21 cellular contexts compared by ENCODE assay signal in the genomic region with DNA sequence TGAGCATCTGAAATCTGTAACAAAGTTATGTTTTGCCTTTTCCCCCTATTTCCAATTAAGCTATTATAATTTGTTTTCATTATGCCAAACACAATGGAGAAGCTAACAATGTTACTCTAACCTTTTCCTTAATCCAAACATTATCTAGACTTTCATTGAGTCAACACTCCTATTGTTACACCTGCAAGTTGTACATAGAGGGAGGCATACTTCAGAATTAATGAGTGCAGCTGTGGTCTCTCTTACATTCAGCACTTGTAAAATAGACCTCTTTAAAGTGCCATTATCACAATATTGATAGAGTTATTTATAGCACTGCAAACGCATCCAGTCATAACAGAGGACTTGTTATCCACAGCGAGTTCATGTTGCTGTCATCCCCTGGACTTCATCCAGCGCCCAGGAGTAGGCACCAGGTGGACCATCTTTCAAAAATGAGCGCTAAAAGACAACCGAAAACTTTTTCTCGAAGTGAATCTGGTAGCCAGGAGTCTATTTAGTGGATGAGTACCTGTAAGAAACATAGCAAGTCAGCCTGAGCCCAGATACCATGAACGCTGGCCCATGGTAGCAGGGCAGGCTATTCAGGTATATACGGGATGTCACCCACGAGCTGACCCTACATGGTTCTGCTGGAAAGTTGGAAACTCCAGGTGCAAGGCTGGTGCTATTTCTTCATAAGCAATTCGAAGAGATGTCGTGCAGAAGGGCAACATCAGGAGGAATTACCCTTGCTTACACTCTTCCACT.
DNase-seq lines count a peak whose midpoint lies in the region; ATAC-seq, FAIRE-seq and TF ChIP-seq lines count a peak whose summit lies in the region.
"Had no signal": no experiment of that assay in that cellular context is flagged by ENCODE, and none has a peak within 500 bp of the region (broad histone marks: within the 10 kb centered on the region; RNA-seq: fewer than 3 reads in every experiment).

No MANE protein-coding gene starts in this region.

- TF ChIP-seq CTCF in HEK293 (tag by site-specific recombination; IDR thresholded peaks at IDR 0.05) (no peak), kidney (IDR thresholded peaks at IDR 0.05; ENCODE audit: borderline replicate concordance, extremely low read depth, insufficient read depth) (no peak)

- DNase-seq in NCI-H1436 treated with DMSO at 0.1 percent for 48 hours (lab: John Stamatoyannopoulos, UW) (peak; percentile 83), NCI-H345 (lab: John Stamatoyannopoulos, UW) (peak; percentile 96), left ventricle myocardium superior (no peak), DMS 273 (lab: John Stamatoyannopoulos, UW; ENCODE audit: unreplicated experiment) (no peak), kidney (no peak)
- DNase-seq: activated CD4-positive, alpha-beta T cell treated with anti-CD3 and anti-CD28 coated beads, Interleukin-2, amount 50 U/mL, for 4 hours; activated T-cell treated with anti-CD3 and anti-CD28 coated beads for 4 hours; Caco-2; foreskin keratinocyte; hippocampal formation; kidney glomerular epithelial cell; mesendoderm; naive thymus-derived CD4-positive, alpha-beta T cell; NCI-H446 treated with DMSO at 0.1 percent for 48 hours; SJCRH30; stimulated activated naive B cell treated with anti-CD40 and anti-IgM and Interleukin-4, amounts not matched to agents 10 μg/mL and 1 μg/mL and 100 μg/mL, for 72 hours; tibial artery had no signal

- intact Hi-C loops in left ventricle myocardium superior (cut with micrococcal nuclease) (no loop called here), kidney (cut with DNase I) (no loop called here)

- POLR2A ChIA-PET in HEK293 (lab: Yijun Ruan, JAX): no interaction called here

- H3K27ac ChIP-seq in HEK293 (ENCODE audit: extremely low read depth, low read depth, low read length) (peak overlapping the region; percentile 6; the same call in 1 of the 2 replicates), kidney (ENCODE audit: low read depth in 2 of 2, low read length in 2 of 2) (no peak overlapping the region)
- H3K27ac ChIP-seq: foreskin keratinocyte, SJCRH30 had no signal

- CTCF ChIA-PET in HEK293 (lab: Yijun Ruan, JAX): interaction anchor here (0.5 to 1.2 kb wide), 2 partner anchors 18 to 31 kb away, joined by 3 to 4 read pairs; no protein-coding TSS in a partner anchor

- H3K4me1 ChIP-seq in HEK293 (ENCODE audit: control insufficient read depth, insufficient read depth, low read length) (peaks cover 13% of the 10 kb centered on the region), kidney (ENCODE audit: control insufficient read depth in 1 of 2, insufficient read depth in 1 of 2, low read depth in 1 of 2, low read length in 2 of 2) (no peaks in the 10 kb centered on the region)
- H3K4me1 ChIP-seq: Caco-2, foreskin keratinocyte, SJCRH30 had no signal

- H3K9me3 ChIP-seq in HEK293 (ENCODE audit: control insufficient read depth, insufficient read depth, low read depth, low read length) (no peaks in the 10 kb centered on the region), kidney (ENCODE audit: control insufficient read depth in 1 of 2, low read length in 2 of 2) (no peaks in the 10 kb centered on the region)
- H3K9me3 ChIP-seq: Caco-2, SJCRH30, tibial artery had no signal

- H3K4me3 ChIP-seq in HEK293 (ENCODE audit: low read depth, low read length) (no peak overlapping the region), kidney (ENCODE audit: low read length in 2 of 2) (no peak overlapping the region)
- H3K4me3 ChIP-seq: SJCRH30, tibial artery had no signal

- H3K9ac ChIP-seq in kidney (ENCODE audit: low read length in 2 of 2): no peak overlapping the region

- H3K36me3 ChIP-seq in HEK293 (ENCODE audit: control insufficient read depth in 2 of 2, insufficient read depth in 1 of 2, low read length in 2 of 2): no peaks in the 10 kb centered on the region
- no peaks in the 10 kb centered on the region for H3K36me3 ChIP-seq in kidney (ENCODE audit: control insufficient read depth in 1 of 2, insufficient read depth in 2 of 2, low read length in 2 of 2)
- H3K36me3 ChIP-seq: SJCRH30, tibial artery had no signal

- ATAC-seq in left ventricle myocardium superior (peak; percentile 55), HG02852 (IDR thresholded peaks at IDR 0.05; ENCODE audit: unreplicated experiment) (no peak)
- ATAC-seq: foreskin keratinocyte; naive thymus-derived CD4-positive, alpha-beta T cell; sciatic nerve; stimulated activated naive B cell treated with anti-CD40 and anti-IgM and Interleukin-4, amounts not matched to agents 10 μg/mL and 1 μg/mL and 100 μg/mL, for 72 hours had no signal

- no peak for FAIRE-seq in kidney (lab: Jason Lieb, UNC)
- FAIRE-seq: H54 had no signal

TF ChIP-seq in HEK293, 187 proteins besides CTCF, POLR2A, EP300 and RAD21 (continues in another document):
- TF ChIP-seq ZNF221 (tag by site-specific recombination; IDR thresholded peaks at IDR 0.05; ENCODE audit: borderline replicate concordance): no peak
- TF ChIP-seq ZNF157 (tag by site-specific recombination; IDR thresholded peaks at IDR 0.05): no peak
- TF ChIP-seq ZNF473 (tag by site-specific recombination; IDR thresholded peaks at IDR 0.05): no peak
- no peak for TF ChIP-seq ZNF555 (tag by site-specific recombination; conservative IDR thresholded peaks at IDR 0.05)
- TF ChIP-seq ZNF596 (tag by site-specific recombination; IDR thresholded peaks at IDR 0.05): peak; percentile 75; the same call in 1 of the 2 replicates
- TF ChIP-seq ZNF621 (tag by site-specific recombination; IDR thresholded peaks at IDR 0.05): no peak
- no peak for TF ChIP-seq ZFP37 (tag by site-specific recombination; IDR thresholded peaks at IDR 0.05)
- no peak for TF ChIP-seq SP3 (tag by site-specific recombination; IDR thresholded peaks at IDR 0.05)
- no peak for TF ChIP-seq ZNF529 (tag by site-specific recombination; IDR thresholded peaks at IDR 0.05; ENCODE audit: insufficient replicate concordance)
- TF ChIP-seq ZFP69B (tag by site-specific recombination; IDR thresholded peaks at IDR 0.05): no peak
- TF ChIP-seq SCRT2 (tag by site-specific recombination; IDR thresholded peaks at IDR 0.05): no peak
- TF ChIP-seq ZNF24 (tag by site-specific recombination; IDR thresholded peaks at IDR 0.05): no peak
- TF ChIP-seq, protein P1, sequence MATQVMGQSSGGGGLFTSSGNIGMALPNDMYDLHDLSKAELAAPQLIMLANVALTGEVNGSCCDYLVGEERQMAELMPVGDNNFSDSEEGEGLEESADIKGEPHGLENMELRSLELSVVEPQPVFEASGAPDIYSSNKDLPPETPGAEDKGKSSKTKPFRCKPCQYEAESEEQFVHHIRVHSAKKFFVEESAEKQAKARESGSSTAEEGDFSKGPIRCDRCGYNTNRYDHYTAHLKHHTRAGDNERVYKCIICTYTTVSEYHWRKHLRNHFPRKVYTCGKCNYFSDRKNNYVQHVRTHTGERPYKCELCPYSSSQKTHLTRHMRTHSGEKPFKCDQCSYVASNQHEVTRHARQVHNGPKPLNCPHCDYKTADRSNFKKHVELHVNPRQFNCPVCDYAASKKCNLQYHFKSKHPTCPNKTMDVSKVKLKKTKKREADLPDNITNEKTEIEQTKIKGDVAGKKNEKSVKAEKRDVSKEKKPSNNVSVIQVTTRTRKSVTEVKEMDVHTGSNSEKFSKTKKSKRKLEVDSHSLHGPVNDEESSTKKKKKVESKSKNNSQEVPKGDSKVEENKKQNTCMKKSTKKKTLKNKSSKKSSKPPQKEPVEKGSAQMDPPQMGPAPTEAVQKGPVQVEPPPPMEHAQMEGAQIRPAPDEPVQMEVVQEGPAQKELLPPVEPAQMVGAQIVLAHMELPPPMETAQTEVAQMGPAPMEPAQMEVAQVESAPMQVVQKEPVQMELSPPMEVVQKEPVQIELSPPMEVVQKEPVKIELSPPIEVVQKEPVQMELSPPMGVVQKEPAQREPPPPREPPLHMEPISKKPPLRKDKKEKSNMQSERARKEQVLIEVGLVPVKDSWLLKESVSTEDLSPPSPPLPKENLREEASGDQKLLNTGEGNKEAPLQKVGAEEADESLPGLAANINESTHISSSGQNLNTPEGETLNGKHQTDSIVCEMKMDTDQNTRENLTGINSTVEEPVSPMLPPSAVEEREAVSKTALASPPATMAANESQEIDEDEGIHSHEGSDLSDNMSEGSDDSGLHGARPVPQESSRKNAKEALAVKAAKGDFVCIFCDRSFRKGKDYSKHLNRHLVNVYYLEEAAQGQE (tag by site-specific recombination; IDR thresholded peaks at IDR 0.05): no peak
- no peak for TF ChIP-seq ZNF48 (tag by site-specific recombination; IDR thresholded peaks at IDR 0.05)
- no peak for TF ChIP-seq ZNF394 (tag by site-specific recombination; IDR thresholded peaks at IDR 0.05; ENCODE audit: borderline replicate concordance)
- TF ChIP-seq ZBTB17 (tag by site-specific recombination; IDR thresholded peaks at IDR 0.05): no peak
- TF ChIP-seq ZNF175 (tag by site-specific recombination; IDR thresholded peaks at IDR 0.05): no peak
- TF ChIP-seq, protein P2, sequence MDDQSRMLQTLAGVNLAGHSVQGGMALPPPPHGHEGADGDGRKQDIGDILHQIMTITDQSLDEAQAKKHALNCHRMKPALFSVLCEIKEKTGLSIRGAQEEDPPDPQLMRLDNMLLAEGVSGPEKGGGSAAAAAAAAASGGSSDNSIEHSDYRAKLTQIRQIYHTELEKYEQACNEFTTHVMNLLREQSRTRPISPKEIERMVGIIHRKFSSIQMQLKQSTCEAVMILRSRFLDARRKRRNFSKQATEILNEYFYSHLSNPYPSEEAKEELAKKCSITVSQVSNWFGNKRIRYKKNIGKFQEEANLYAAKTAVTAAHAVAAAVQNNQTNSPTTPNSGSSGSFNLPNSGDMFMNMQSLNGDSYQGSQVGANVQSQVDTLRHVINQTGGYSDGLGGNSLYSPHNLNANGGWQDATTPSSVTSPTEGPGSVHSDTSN (CRISPR knock-in tag; IDR thresholded peaks at IDR 0.05): no peak
- no peak for TF ChIP-seq ZNF404 (tag by site-specific recombination; IDR thresholded peaks at IDR 0.05)
- no peak for TF ChIP-seq GFI1B (tag by site-specific recombination; IDR thresholded peaks at IDR 0.05)
- TF ChIP-seq ZNF707 (tag by site-specific recombination; IDR thresholded peaks at IDR 0.05): no peak
- no peak for TF ChIP-seq ZNF677 (tag by site-specific recombination; IDR thresholded peaks at IDR 0.05)
- no peak for TF ChIP-seq ZNF777 (tag by site-specific recombination; IDR thresholded peaks at IDR 0.05; ENCODE audit: borderline replicate concordance)
- TF ChIP-seq ZNF626 (tag by site-specific recombination; IDR thresholded peaks at IDR 0.05): no peak
- TF ChIP-seq ZNF433 (tag by site-specific recombination; IDR thresholded peaks at IDR 0.05; ENCODE audit: low read depth): no peak
- no peak for TF ChIP-seq ZNF610 (tag by site-specific recombination; IDR thresholded peaks at IDR 0.05; ENCODE audit: borderline replicate concordance)
- no peak for TF ChIP-seq ZEB2 (tag by site-specific recombination; IDR thresholded peaks at IDR 0.05)

Comparison
In these comparisons a context has a peak if more than half of its experiments do, and no peak if none do; other contexts are left out.
1. DNase-seq: peak in NCI-H1436 treated with DMSO at 0.1 percent for 48 hours (single experiment) and NCI-H345 (single experiment); none in left ventricle myocardium superior (single experiment), DMS 273 (single experiment) and kidney (single experiment).